8 cellular contexts compared by ENCODE assay signal in genomic region chr1:150259758-150260669, GRCh38. TPM values are rescaled to one million over a fixed set of nuclear protein-coding genes. Genes with fewer than 3 reads are reported as not detected.
A peak's percentile ranks its signal among the peaks of the same experiment; 100 is the strongest.
DNase-seq lines count a peak whose midpoint lies in the region; ATAC-seq and TF ChIP-seq lines count a peak whose summit lies in the region.

No MANE protein-coding gene starts in this region.

- DNase-seq in LNCaP clone FGC (ENCODE audit: low read depth) (peak; percentile 65), WERI-Rb-1 (peak; percentile 45)
- DNase-seq in activated CD4-positive, alpha-beta memory T cell treated with anti-CD3 and anti-CD28 coated beads for 36 hours: no peak

- H3K4me3 ChIP-seq in LNCaP clone FGC (ENCODE audit: low read depth, low read length) (no peak overlapping the region), WERI-Rb-1 (ENCODE audit: low read depth, low read length) (no peak overlapping the region), iPS-20b (ENCODE audit: low read length) (peak overlapping the region; percentile 94), stomach smooth muscle (ENCODE audit: low read length in 2 of 2) (peak overlapping the region; percentile 7 to 40)

- CTCF ChIA-PET in activated CD4-positive, alpha-beta memory T cell treated with anti-CD3 and anti-CD28 coated beads for 36 hours (lab: Charles Lee): no interaction called here

- peaks cover 2% of the 10 kb centered on the region for H3K9me3 ChIP-seq in WERI-Rb-1 (ENCODE audit: severe bottlenecking)
- no peaks in the 10 kb centered on the region for H3K9me3 ChIP-seq in iPS-20b (ENCODE audit: insufficient read depth, low read depth, low read length)
- no peaks in the 10 kb centered on the region for H3K9me3 ChIP-seq in stomach smooth muscle (ENCODE audit: control insufficient read depth in 2 of 2, low read length in 2 of 2)

- H3K4me1 ChIP-seq in iPS-20b (ENCODE audit: insufficient read depth, low read length): peaks cover 28% of the 10 kb centered on the region; the same call in 1 of the 2 replicates
- peaks cover 48% of the 10 kb centered on the region for H3K4me1 ChIP-seq in stomach smooth muscle (ENCODE audit: control insufficient read depth, insufficient read depth, low read length)

- TF ChIP-seq CTCF in LNCaP clone FGC (IDR thresholded peaks at IDR 0.05; ENCODE audit: control insufficient read depth, extremely low read depth, insufficient read depth): no peak
- TF ChIP-seq CTCF in WERI-Rb-1 (IDR thresholded peaks at IDR 0.05; ENCODE audit: low read depth, low read length): no peak

- POLR2A ChIA-PET in activated CD4-positive, alpha-beta memory T cell treated with anti-CD3 and anti-CD28 coated beads for 36 hours (lab: Charles Lee): interaction anchor here (1.1 to 1.5 kb wide), 2 partner anchors 18 to 256 kb away, joined by 3 read pairs; partner anchors contain the start of gene FALEC

- H3K9me3 Mint-ChIP-seq in activated CD4-positive, alpha-beta memory T cell treated with anti-CD3 and anti-CD28 coated beads for 36 hours: no peaks in the 10 kb centered on the region

- ATAC-seq in HG03342 (IDR thresholded peaks at IDR 0.05; ENCODE audit: unreplicated experiment): no peak
- no peak for ATAC-seq in HG03354 (IDR thresholded peaks at IDR 0.05; ENCODE audit: poor library complexity, severe bottlenecking, unreplicated experiment)
- no peak for ATAC-seq in GM19463 (IDR thresholded peaks at IDR 0.05; ENCODE audit: unreplicated experiment)

- H3K27ac ChIP-seq in WERI-Rb-1 (peak overlapping the region; percentile 16; the same call in 1 of the 2 replicates), iPS-20b (ENCODE audit: low read length) (peak overlapping the region; percentile 87), stomach smooth muscle (ENCODE audit: low read length) (peak overlapping the region; percentile 31)

- no peak overlapping the region for H3K27ac Mint-ChIP-seq in activated CD4-positive, alpha-beta memory T cell treated with anti-CD3 and anti-CD28 coated beads for 36 hours

- peaks cover 9% of the 10 kb centered on the region for H3K36me3 ChIP-seq in WERI-Rb-1
- H3K36me3 ChIP-seq in iPS-20b (ENCODE audit: insufficient read depth, low read depth, low read length): peaks cover 42% of the 10 kb centered on the region
- H3K36me3 ChIP-seq in stomach smooth muscle (ENCODE audit: control insufficient read depth in 2 of 2, insufficient read depth in 2 of 2, low read length in 2 of 2): peaks cover 4 to 5% of the 10 kb centered on the region in 2 donors

- intact Hi-C loops in activated CD4-positive, alpha-beta memory T cell treated with anti-CD3 and anti-CD28 coated beads for 36 hours (cut with micrococcal nuclease): loop anchor here (5.0 to 10.0 kb wide), 6 partner anchors 62 to 302 kb away; partner anchors contain the start of genes FALEC, PRPF3 and TARS2

- H3K27me3 ChIP-seq in WERI-Rb-1 (ENCODE audit: insufficient read depth, low read depth, severe bottlenecking): no peaks in the 10 kb centered on the region
- H3K27me3 ChIP-seq in iPS-20b (ENCODE audit: insufficient read depth, low read length): no peaks in the 10 kb centered on the region
- no peaks in the 10 kb centered on the region for H3K27me3 ChIP-seq in stomach smooth muscle (ENCODE audit: control insufficient read depth in 1 of 2, insufficient read depth in 2 of 2, low read length in 2 of 2)

- H3K36me3 Mint-ChIP-seq in activated CD4-positive, alpha-beta memory T cell treated with anti-CD3 and anti-CD28 coated beads for 36 hours: no peaks in the 10 kb centered on the region

- H3K9ac ChIP-seq in iPS-20b (ENCODE audit: low read depth, low read length) (peak overlapping the region; percentile 88; the same call in 1 of the 2 replicates), stomach smooth muscle (ENCODE audit: low read length in 2 of 2) (peak overlapping the region; percentile 15 to 55)

- H3K27me3 Mint-ChIP-seq in activated CD4-positive, alpha-beta memory T cell treated with anti-CD3 and anti-CD28 coated beads for 36 hours: peaks cover 27% of the 10 kb centered on the region

- peaks cover 18% of the 10 kb centered on the region for H3K4me1 Mint-ChIP-seq in activated CD4-positive, alpha-beta memory T cell treated with anti-CD3 and anti-CD28 coated beads for 36 hours (ENCODE audit: low read depth)

- H3K4me3 Mint-ChIP-seq in activated CD4-positive, alpha-beta memory T cell treated with anti-CD3 and anti-CD28 coated beads for 36 hours: no peak overlapping the region

RNA-seq across cellular contexts. Expression of gene CA14, which starts 2.4 kb away (rescaled TPM):
- total RNA-seq in activated CD4-positive, alpha-beta memory T cell treated with anti-CD3 and anti-CD28 coated beads for 36 hours: not detected

RNA-seq across cellular contexts. Expression of gene APH1A, which starts 8.8 kb away (rescaled TPM):
- 10 to 100 TPM; 96.6 to 96.8 TPM for total RNA-seq in activated CD4-positive, alpha-beta memory T cell treated with anti-CD3 and anti-CD28 coated beads for 36 hours

RNA-seq across cellular contexts. Expression of gene C1orf54, which starts 12.6 kb away (rescaled TPM):
- total RNA-seq in activated CD4-positive, alpha-beta memory T cell treated with anti-CD3 and anti-CD28 coated beads for 36 hours: 1 to 10 TPM; 1.1 to 1.2 TPM

RNA-seq across cellular contexts. Expression of gene CIART, which starts 22.3 kb away (rescaled TPM):
- total RNA-seq in activated CD4-positive, alpha-beta memory T cell treated with anti-CD3 and anti-CD28 coated beads for 36 hours: 1 to 10 TPM; 1.3 to 1.5 TPM

RNA-seq across cellular contexts. Expression of gene ANP32E, which starts 24.1 kb away (rescaled TPM):
- 100 to 1,000 TPM; 224 to 228 TPM for total RNA-seq in activated CD4-positive, alpha-beta memory T cell treated with anti-CD3 and anti-CD28 coated beads for 36 hours

Comparison
In these comparisons a context has a peak if more than half of its experiments do, and no peak if none do; other contexts are left out.
1. H3K4me3 ChIP-seq: peak in iPS-20b (single experiment) and stomach smooth muscle (2 of 2); none in LNCaP clone FGC (single experiment) and WERI-Rb-1 (single experiment).
2. H3K27ac ChIP-seq: peak in every context shown above with its lines; median percentile 87 in iPS-20b; 31 in stomach smooth muscle; 16 in WERI-Rb-1.